32 cellular contexts compared by ENCODE assay signal in genomic region chr7:6651866-6652445, GRCh38. TPM values are rescaled to one million over a fixed set of nuclear protein-coding genes. Genes with fewer than 3 reads are reported as not detected.
DNase-seq lines count a peak whose midpoint lies in the region; ATAC-seq and TF ChIP-seq lines count a peak whose summit lies in the region.
"Had no signal": no experiment of that assay in that cellular context is flagged by ENCODE, and none has a peak within 500 bp of the region (broad histone marks: within the 10 kb centered on the region; RNA-seq: fewer than 3 reads in every experiment).

No MANE protein-coding gene starts in this region.

- no peak overlapping the region for H3K4me3 Mint-ChIP-seq in T-helper 17 cell
- H3K4me3 Mint-ChIP-seq: activated CD4-positive, alpha-beta memory T cell treated with anti-CD3 and anti-CD28 coated beads, Interleukin-2, amount 10 ng/mL, durations not matched to agents 7 days and 5 days; B cell; natural killer cell; stimulated activated naive B cell treated with anti-CD40 and anti-IgM and Interleukin-4, amounts not matched to agents 10 μg/mL and 1 μg/mL and 100 μg/mL, for 72 hours; T-helper 1 cell treated with Interleukin-12 subunit alpha and Interleukin-12 subunit beta and Interleukin-4 antibody, amounts not matched to agents 30 μg/mL and 1 μg/mL, for 36 hours; type B pancreatic cell had no signal

- WGBS in aorta, 2 donors = 97 to 98% methylated on average over 31 of the region's 31 CpGs

- H3K4me1 ChIP-seq in left lung (no peaks in the 10 kb centered on the region), aorta (ENCODE audit: control insufficient read depth in 1 of 2, insufficient read depth in 2 of 2, low read length in 2 of 2) (no peaks in the 10 kb centered on the region)
- H3K4me1 ChIP-seq: A549, gastroesophageal sphincter had no signal

- TF ChIP-seq CTCF in WERI-Rb-1 (IDR thresholded peaks at IDR 0.05; ENCODE audit: low read depth, low read length) = no peak
- TF ChIP-seq CTCF in left lung (IDR thresholded peaks at IDR 0.05) = no peak

- peak; percentile 60 for DNase-seq in activated effector memory CD4-positive, alpha-beta T cell treated with anti-CD3 and anti-CD28 coated beads, Interleukin-2, amount 50 U/mL, for 16 hours
- no peak for DNase-seq in activated effector memory CD4-positive, alpha-beta T cell treated with Interleukin-2 at 50 U/mL for 16 hours
- DNase-seq in WERI-Rb-1 (peak; percentile 4), left lung (peak; percentile 17 to 68), aorta (peak; percentile 40 to 65), erythroblast (lab: John Stamatoyannopoulos, UW) (no peak), T-helper 17 cell (no peak)
- DNase-seq: activated CD4-positive, alpha-beta memory T cell treated with anti-CD3 and anti-CD28 coated beads, Interleukin-2, amount 10 ng/mL, durations not matched to agents 7 days and 5 days; activated CD4-positive, CD25-positive, alpha-beta regulatory T cell treated with anti-CD3 and anti-CD28 coated beads, Interleukin-2, amount 50 U/mL, for 72 hours; activated gamma-delta T cell; caudate nucleus; dermis blood vessel endothelial cell; DMS53; GM23248; Kasumi-1; mucosa of descending colon; natural killer cell; NCI-H1436; NCI-H2081 treated with DMSO at 0.1 percent for 48 hours; NCI-H2227 treated with DMSO at 0.1 percent for 48 hours; NCI-H526 treated with DMSO at 0.1 percent for 48 hours; NK-92 treated with Interleukin-12 subunit alpha and Interleukin-12 subunit beta, amount 100 ng/mL, for 24 hours; occipital lobe; stimulated activated naive B cell treated with anti-CD40 and anti-IgM and Interleukin-4, amounts not matched to agents 10 μg/mL and 1 μg/mL and 100 μg/mL, for 72 hours; substantia nigra had no signal

- intact Hi-C loops in left lung (cut with DNase I) = no loop called here
- intact Hi-C loops in aorta (cut with DNase I) = no loop called here

- H3K27me3 Mint-ChIP-seq in T-helper 17 cell = no peaks in the 10 kb centered on the region
- H3K27me3 Mint-ChIP-seq: activated CD4-positive, alpha-beta memory T cell treated with anti-CD3 and anti-CD28 coated beads, Interleukin-2, amount 10 ng/mL, durations not matched to agents 7 days and 5 days; B cell; stimulated activated naive B cell treated with anti-CD40 and anti-IgM and Interleukin-4, amounts not matched to agents 10 μg/mL and 1 μg/mL and 100 μg/mL, for 72 hours; type B pancreatic cell had no signal

- H3K27ac ChIP-seq in WERI-Rb-1 = no peak overlapping the region
- H3K27ac ChIP-seq in left lung = no peak overlapping the region
- H3K27ac ChIP-seq in aorta (ENCODE audit: low read depth in 1 of 2, low read length in 2 of 2) = no peak overlapping the region
- H3K27ac ChIP-seq: A549, gastroesophageal sphincter, GM23248, hepatocyte had no signal

- H3K4me1 Mint-ChIP-seq in T-helper 17 cell = peaks cover 2% of the 10 kb centered on the region
- H3K4me1 Mint-ChIP-seq: activated CD4-positive, alpha-beta memory T cell treated with anti-CD3 and anti-CD28 coated beads, Interleukin-2, amount 10 ng/mL, durations not matched to agents 7 days and 5 days; B cell; natural killer cell had no signal

- H3K36me3 Mint-ChIP-seq in T-helper 17 cell (ENCODE audit: low read depth) = peaks cover 7% of the 10 kb centered on the region
- H3K36me3 Mint-ChIP-seq: natural killer cell had no signal

- H3K27me3 ChIP-seq in WERI-Rb-1 (ENCODE audit: insufficient read depth, low read depth, severe bottlenecking) (no peaks in the 10 kb centered on the region), left lung (no peaks in the 10 kb centered on the region), aorta (ENCODE audit: control insufficient read depth in 1 of 2, insufficient read depth in 2 of 2, low read length in 1 of 2) (no peaks in the 10 kb centered on the region)
- H3K27me3 ChIP-seq: gastroesophageal sphincter, hepatocyte had no signal

- no peak for TF ChIP-seq POLR2A in erythroblast (IDR thresholded peaks at IDR 0.05; ENCODE audit: low read length)

- H3K36me3 ChIP-seq in WERI-Rb-1 (peaks cover 72% of the 10 kb centered on the region), left lung (peaks cover 0 to 89% of the 10 kb centered on the region in 2 donors), aorta (ENCODE audit: control insufficient read depth in 1 of 2, insufficient read depth in 2 of 2, low read length in 1 of 2) (peaks cover 7 to 9% of the 10 kb centered on the region in 2 donors)

- peaks cover 10% of the 10 kb centered on the region for H3K9me3 ChIP-seq in WERI-Rb-1 (ENCODE audit: severe bottlenecking)
- peaks cover 0 to 28% of the 10 kb centered on the region in 2 donors for H3K9me3 ChIP-seq in left lung
- peaks cover 1% of the 10 kb centered on the region for H3K9me3 ChIP-seq in aorta (ENCODE audit: control insufficient read depth, low read length)
- H3K9me3 ChIP-seq in T-helper 17 cell (ENCODE audit: control insufficient read depth, low read length, poor library complexity, severe bottlenecking) = no peaks in the 10 kb centered on the region

- no peak overlapping the region for H3K27ac Mint-ChIP-seq in T-helper 17 cell
- H3K27ac Mint-ChIP-seq: activated CD4-positive, alpha-beta memory T cell treated with anti-CD3 and anti-CD28 coated beads, Interleukin-2, amount 10 ng/mL, durations not matched to agents 7 days and 5 days; B cell; natural killer cell; T-helper 1 cell treated with Interleukin-12 subunit alpha and Interleukin-12 subunit beta and Interleukin-4 antibody, amounts not matched to agents 30 μg/mL and 1 μg/mL, for 36 hours; type B pancreatic cell had no signal

- ATAC-seq in left lung (no peak), aorta (ENCODE audit: low FRiP score) (no peak), GM18868 (IDR thresholded peaks at IDR 0.05; ENCODE audit: unreplicated experiment) (no peak), T-helper 17 cell (no peak)
- ATAC-seq: A549; gastroesophageal sphincter; mucosa of descending colon; natural killer cell; stimulated activated naive B cell treated with anti-CD40 and anti-IgM and Interleukin-4, amounts not matched to agents 10 μg/mL and 1 μg/mL and 100 μg/mL, for 72 hours had no signal

- H3K4me3 ChIP-seq in WERI-Rb-1 (ENCODE audit: low read depth, low read length) = no peak overlapping the region
- no peak overlapping the region for H3K4me3 ChIP-seq in left lung
- H3K4me3 ChIP-seq in aorta (ENCODE audit: low read length in 2 of 2) = no peak overlapping the region
- H3K4me3 ChIP-seq: A549, gastroesophageal sphincter, GM23248, hepatocyte, mucosa of descending colon had no signal

RNA-seq across cellular contexts. Expression of gene ZNF316, which starts 14.8 kb away (rescaled TPM):
- total RNA-seq in left lung (10 to 100 TPM; 29.3 to 34.3 TPM), aorta (10 to 100 TPM; 24.2 to 42.0 TPM), T-helper 17 cell (10 to 100 TPM; 37.1 to 39.9 TPM)
- polyA plus RNA-seq in aorta = 10 to 100 TPM in 1 of 2 donors, 1 to 10 TPM in 1; 5.6 to 29.1 TPM

RNA-seq across cellular contexts. Expression of gene ZNF853, which starts 36.5 kb away (rescaled TPM):
- total RNA-seq in left lung = 1 to 10 TPM; 3.4 to 3.6 TPM
- 10 to 100 TPM; 10.9 to 12.2 TPM for total RNA-seq in aorta
- polyA plus RNA-seq in aorta = 1 to 10 TPM; 4.6 to 5.0 TPM
- total RNA-seq in T-helper 17 cell = 1 to 10 TPM in 1 of 2 donors, under 1 TPM in 1; 0.85 to 1.1 TPM
- polyA plus RNA-seq: GM23248 had no signal

RNA-seq across cellular contexts. Expression of gene ZNF12, which starts 54.8 kb away (rescaled TPM):
- total RNA-seq in left lung (10 to 100 TPM; 18.4 to 19.8 TPM), aorta (10 to 100 TPM; 23.5 to 26.7 TPM), T-helper 17 cell (10 to 100 TPM; 26.1 to 26.5 TPM)
- 10 to 100 TPM in 1 of 2 donors, 1 to 10 TPM in 1; 8.9 to 17.0 TPM for polyA plus RNA-seq in aorta

Comparison
In these comparisons a context has a peak if more than half of its experiments do, and no peak if none do; other contexts are left out.
1. DNase-seq: peak in activated effector memory CD4-positive, alpha-beta T cell treated with anti-CD3 and anti-CD28 coated beads, Interleukin-2, amount 50 U/mL, for 16 hours (single experiment), WERI-Rb-1 (single experiment), left lung (2 of 2) and aorta (2 of 2); none in activated effector memory CD4-positive, alpha-beta T cell treated with Interleukin-2 at 50 U/mL for 16 hours (single experiment), erythroblast (0 of 2) and T-helper 17 cell (0 of 3).